In genomic region chr1:214277704-214278635, GRCh38 we compare ENCODE assay signal across 21 cellular contexts. TPM values are rescaled to one million over a fixed set of nuclear protein-coding genes. Genes with fewer than 3 reads are reported as not detected.
DNase-seq lines count a peak whose midpoint lies in the region; ATAC-seq and TF ChIP-seq lines count a peak whose summit lies in the region.
"Had no signal": no experiment of that assay in that cellular context is flagged by ENCODE, and none has a peak within 500 bp of the region (broad histone marks: within the 10 kb centered on the region; RNA-seq: fewer than 3 reads in every experiment).

No MANE protein-coding gene starts in this region.

- H3K27ac Mint-ChIP-seq in Caco-2 (ENCODE audit: unreplicated experiment): peak overlapping the region; percentile 84
- H3K27ac Mint-ChIP-seq in T-helper 17 cell: peak overlapping the region; percentile 60
- peak overlapping the region; percentile 62 for H3K27ac Mint-ChIP-seq in osteocyte (ENCODE audit: unreplicated experiment)
- H3K27ac Mint-ChIP-seq in CD14-positive monocyte: no peak overlapping the region
- H3K27ac Mint-ChIP-seq: activated CD8-positive, alpha-beta T cell treated with anti-CD3 and anti-CD28 coated beads for 36 hours; activated naive CD4-positive, alpha-beta T cell treated with anti-CD3 and anti-CD28 coated beads, Interleukin-2, amount 50 U/mL, for 24 hours; stimulated activated effector memory CD8-positive, alpha-beta T cell treated with anti-CD3 and anti-CD28 coated beads, Interleukin-12 subunit alpha, Interleukin-12 subunit beta, amount 100 ng/mL, for 72 hours; T-helper 2 cell treated with Interferon-gamma antibody and Interleukin-4, amounts not matched to agents 5 μg/mL and 100 μg/mL, for 36 hours; WTC11 had no signal

- H3K27ac ChIP-seq in right cardiac atrium (ENCODE audit: low read length): peak overlapping the region; percentile 66
- H3K27ac ChIP-seq: ascending aorta, PC-9, tibial artery had no signal

- intact Hi-C loops in Caco-2 (cut with micrococcal nuclease; ENCODE audit: unreplicated experiment): no loop called here
- intact Hi-C loops in right cardiac atrium (cut with DNase I): no loop called here
- intact Hi-C loops in CD14-positive monocyte (cut with micrococcal nuclease): no loop called here

- H3K9me3 ChIP-seq in Caco-2 (no peaks in the 10 kb centered on the region), T-helper 17 cell (ENCODE audit: control insufficient read depth, low read length, poor library complexity, severe bottlenecking) (no peaks in the 10 kb centered on the region), right cardiac atrium (ENCODE audit: control insufficient read depth, low read length) (no peaks in the 10 kb centered on the region)
- H3K9me3 ChIP-seq: ascending aorta had no signal

- H3K9me3 Mint-ChIP-seq in Caco-2 (ENCODE audit: unreplicated experiment) (no peaks in the 10 kb centered on the region), osteocyte (ENCODE audit: unreplicated experiment) (no peaks in the 10 kb centered on the region), CD14-positive monocyte (peaks cover 0 to 16% (median 9%) of the 10 kb centered on the region in 7 donors)
- H3K9me3 Mint-ChIP-seq: activated naive CD4-positive, alpha-beta T cell treated with anti-CD3 and anti-CD28 coated beads, Interleukin-2, amount 50 U/mL, for 24 hours; activated T-cell treated with anti-CD3 and anti-CD28 coated beads, Interleukin-2, amount 50 U/mL, for 4 hours; T-helper 2 cell treated with Interferon-gamma antibody and Interleukin-4, amounts not matched to agents 5 μg/mL and 100 μg/mL, for 36 hours had no signal

- no peaks in the 10 kb centered on the region; the same call in 1 of the 2 replicates for H3K36me3 ChIP-seq in Caco-2 (ENCODE audit: control insufficient read depth, insufficient read depth, low read length)
- H3K36me3 ChIP-seq: ascending aorta, tibial artery had no signal

- H3K4me3 ChIP-seq in Caco-2 (ENCODE audit: low read depth, low read length) (no peak overlapping the region), right cardiac atrium (ENCODE audit: low read length) (no peak overlapping the region)
- H3K4me3 ChIP-seq: ascending aorta, PC-9, tibial artery had no signal

- DNase-seq in Caco-2 (peak; percentile 45 to 52), T-helper 17 cell (no peak), right cardiac atrium (no peak), osteocyte (ENCODE audit: extremely low spot score, unreplicated experiment) (no peak), globus pallidus (ENCODE audit: low spot score) (no peak), CD14-positive monocyte (ENCODE audit: low spot score) (no peak), RPMI8226 (no peak)
- DNase-seq in stimulated activated CD4-positive, alpha-beta T cell treated with anti-CD3 and anti-CD28 coated beads, Interleukin-12 subunit alpha, Interleukin-12 subunit beta, amount 100 ng/mL, for 4 hours: no peak
- DNase-seq: activated CD8-positive, alpha-beta T cell treated with anti-CD3 and anti-CD28 coated beads for 36 hours; activated T-cell treated with anti-CD3 and anti-CD28 coated beads, Interleukin-2, amount 50 U/mL, for 4 hours; hypothalamus; kidney glomerular epithelial cell; NCI-H146; PC-9; retina; tibial artery had no signal

- CTCF ChIA-PET in Caco-2 (lab: Charles Lee): interaction anchor here (1.4 to 1.5 kb wide), 3 partner anchors 16 to 52 kb away, joined by 3 to 5 read pairs (median 3); no protein-coding TSS in a partner anchor

- no TSS peak for BruUV-seq in Caco-2 (replicated peaks; lab: Mats Ljungman, UMichigan)

- H3K27me3 ChIP-seq in Caco-2 (replicated peaks; ENCODE audit: control insufficient read depth, insufficient read depth, low read length) (no peaks in the 10 kb centered on the region), right cardiac atrium (ENCODE audit: control insufficient read depth, insufficient read depth) (no peaks in the 10 kb centered on the region)
- H3K27me3 ChIP-seq: ascending aorta, tibial artery had no signal

- no peak for TF ChIP-seq CTCF in Caco-2 (IDR thresholded peaks at IDR 0.05; ENCODE audit: insufficient read depth in 1 of 2, low read depth in 1 of 2, low read length in 1 of 2, severe bottlenecking in 1 of 2, unreplicated experiment in 1 of 2)
- TF ChIP-seq CTCF in osteocyte (IDR thresholded peaks at IDR 0.05): no peak
- no peak for TF ChIP-seq CTCF in CD14-positive monocyte (IDR thresholded peaks at IDR 0.05)

- peaks cover 39% of the 10 kb centered on the region for H3K4me1 ChIP-seq in Caco-2
- H3K4me1 ChIP-seq in right cardiac atrium (ENCODE audit: control insufficient read depth, insufficient read depth, low read length): peaks cover 3% of the 10 kb centered on the region

- H3K27me3 Mint-ChIP-seq in Caco-2 (ENCODE audit: insufficient read depth, unreplicated experiment) (no peaks in the 10 kb centered on the region), T-helper 17 cell (no peaks in the 10 kb centered on the region), osteocyte (ENCODE audit: unreplicated experiment) (no peaks in the 10 kb centered on the region), CD14-positive monocyte (ENCODE audit: low read depth in 3 of 3) (peaks cover 0 to 11% (median 8%) of the 10 kb centered on the region in 3 donors)
- H3K27me3 Mint-ChIP-seq: activated CD8-positive, alpha-beta T cell treated with anti-CD3 and anti-CD28 coated beads for 36 hours; activated naive CD4-positive, alpha-beta T cell treated with anti-CD3 and anti-CD28 coated beads, Interleukin-2, amount 50 U/mL, for 24 hours had no signal

- 46% methylated on average over 11 of the region's 11 CpGs for WGBS in right cardiac atrium

- POLR2A ChIA-PET in Caco-2 (lab: Charles Lee): no interaction called here

- H3K4me3 Mint-ChIP-seq in Caco-2 (ENCODE audit: unreplicated experiment) (peak overlapping the region; percentile 35), T-helper 17 cell (no peak overlapping the region), osteocyte (ENCODE audit: unreplicated experiment) (peak overlapping the region; percentile 15), CD14-positive monocyte (no peak overlapping the region)
- H3K4me3 Mint-ChIP-seq: activated CD8-positive, alpha-beta T cell treated with anti-CD3 and anti-CD28 coated beads for 36 hours; activated naive CD4-positive, alpha-beta T cell treated with anti-CD3 and anti-CD28 coated beads, Interleukin-2, amount 50 U/mL, for 24 hours; activated T-cell treated with anti-CD3 and anti-CD28 coated beads, Interleukin-2, amount 50 U/mL, for 4 hours; stimulated activated effector memory CD8-positive, alpha-beta T cell treated with anti-CD3 and anti-CD28 coated beads, Interleukin-12 subunit alpha, Interleukin-12 subunit beta, amount 100 ng/mL, for 72 hours; T-helper 2 cell treated with Interferon-gamma antibody and Interleukin-4, amounts not matched to agents 5 μg/mL and 100 μg/mL, for 36 hours; WTC11 had no signal

- H3K4me1 Mint-ChIP-seq in Caco-2 (ENCODE audit: low read depth, unreplicated experiment): peaks cover 44% of the 10 kb centered on the region
- H3K4me1 Mint-ChIP-seq in T-helper 17 cell: peaks cover 26% of the 10 kb centered on the region
- peaks cover 39% of the 10 kb centered on the region for H3K4me1 Mint-ChIP-seq in osteocyte (ENCODE audit: unreplicated experiment)
- peaks cover 27% of the 10 kb centered on the region for H3K4me1 Mint-ChIP-seq in CD14-positive monocyte

- ATAC-seq in T-helper 17 cell: no peak
- peak; percentile 43 to 48 for ATAC-seq in right cardiac atrium
- ATAC-seq: activated CD8-positive, alpha-beta T cell treated with anti-CD3 and anti-CD28 coated beads for 36 hours; activated T-cell treated with anti-CD3 and anti-CD28 coated beads, Interleukin-2, amount 50 U/mL, for 4 hours; stimulated activated effector memory CD8-positive, alpha-beta T cell treated with anti-CD3 and anti-CD28 coated beads, Interleukin-12 subunit alpha, Interleukin-12 subunit beta, amount 100 ng/mL, for 72 hours; WTC11 had no signal

- H3K36me3 Mint-ChIP-seq in Caco-2 (ENCODE audit: insufficient read depth, unreplicated experiment): peaks cover 22% of the 10 kb centered on the region
- H3K36me3 Mint-ChIP-seq in T-helper 17 cell (ENCODE audit: low read depth): no peaks in the 10 kb centered on the region
- H3K36me3 Mint-ChIP-seq in osteocyte (ENCODE audit: unreplicated experiment): peaks cover 2% of the 10 kb centered on the region
- peaks cover 4% of the 10 kb centered on the region in 2 donors for H3K36me3 Mint-ChIP-seq in CD14-positive monocyte
- H3K36me3 Mint-ChIP-seq: stimulated activated effector memory CD8-positive, alpha-beta T cell treated with anti-CD3 and anti-CD28 coated beads, Interleukin-12 subunit alpha, Interleukin-12 subunit beta, amount 100 ng/mL, for 72 hours had no signal

RNA-seq across cellular contexts. Expression of gene SMYD2, which starts 3.0 kb away (rescaled TPM):
- 161 and 182 TPM in 2 replicates for total RNA-seq in Caco-2 (2022)
- total RNA-seq in T-helper 17 cell: 10 to 100 TPM; 27.1 to 33.2 TPM
- total RNA-seq in right cardiac atrium: 10 to 100 TPM in 3 of 4 donors, 1 to 10 TPM in 1; 8.8 to 26.5 (median 17.6) TPM
- polyA plus RNA-seq in right cardiac atrium: 34.6 TPM
- total RNA-seq in osteocyte: 44.7 and 46.8 TPM in 2 replicates
- polyA plus RNA-seq in CD14-positive monocyte: 10 to 100 TPM; 23.6 to 28.4 TPM

Comparison
In these comparisons a context has a peak if more than half of its experiments do, and no peak if none do; other contexts are left out.
1. DNase-seq: peak in Caco-2 (2 of 2); none in T-helper 17 cell (0 of 3), right cardiac atrium (0 of 3), osteocyte (single experiment), globus pallidus (single experiment), stimulated activated CD4-positive, alpha-beta T cell treated with anti-CD3 and anti-CD28 coated beads, Interleukin-12 subunit alpha, Interleukin-12 subunit beta, amount 100 ng/mL, for 4 hours (single experiment), CD14-positive monocyte (single experiment) and RPMI8226 (single experiment).
2. H3K27ac Mint-ChIP-seq: peak in Caco-2 (single experiment), T-helper 17 cell (single experiment) and osteocyte (single experiment); none in CD14-positive monocyte (0 of 7).
3. H3K4me3 Mint-ChIP-seq: peak in Caco-2 (single experiment) and osteocyte (single experiment); none in T-helper 17 cell (single experiment) and CD14-positive monocyte (0 of 2).